In genomic region chr1:38009841-38010180, GRCh38 we compare ENCODE assay signal across 14 cellular contexts. TPM values are rescaled to one million over a fixed set of nuclear protein-coding genes. Genes with fewer than 3 reads are reported as not detected.
DNase-seq lines count a peak whose midpoint lies in the region; ATAC-seq and TF ChIP-seq lines count a peak whose summit lies in the region.
"Had no signal": no experiment of that assay in that cellular context is flagged by ENCODE, and none has a peak within 500 bp of the region (broad histone marks: within the 10 kb centered on the region; RNA-seq: fewer than 3 reads in every experiment).

No MANE protein-coding gene starts in this region.

- no peaks in the 10 kb centered on the region for H3K27me3 ChIP-seq in ACC112 (ENCODE audit: insufficient read depth, low read length)
- no peaks in the 10 kb centered on the region for H3K27me3 ChIP-seq in CD4-positive, alpha-beta T cell (ENCODE audit: control insufficient read depth, insufficient read depth, low read length)
- H3K27me3 ChIP-seq: left lung had no signal

- H3K9me3 Mint-ChIP-seq in CD4-positive, alpha-beta T cell = no peaks in the 10 kb centered on the region
- H3K9me3 Mint-ChIP-seq in activated T-helper 2 cell treated with anti-CD3 and anti-CD28 coated beads, Interferon-gamma antibody, Interleukin-2, Interleukin-4, amounts not matched to agents 10 μg/mL and 5 μg/mL and 100 μg/mL, durations not matched to agents 14 hours and 24 hours and 36 hours = no peaks in the 10 kb centered on the region
- H3K9me3 Mint-ChIP-seq in naive thymus-derived CD8-positive, alpha-beta T cell = no peaks in the 10 kb centered on the region

- no peaks in the 10 kb centered on the region for H3K36me3 ChIP-seq in ACC112 (ENCODE audit: insufficient read depth, low read length)

- ATAC-seq in CD4-positive, alpha-beta T cell (ENCODE audit: poor library complexity) = no peak
- ATAC-seq in naive thymus-derived CD8-positive, alpha-beta T cell = no peak
- ATAC-seq: left lung had no signal

- no peak overlapping the region for H3K4me3 Mint-ChIP-seq in CD4-positive, alpha-beta T cell
- H3K4me3 Mint-ChIP-seq in activated T-helper 2 cell treated with anti-CD3 and anti-CD28 coated beads, Interferon-gamma antibody, Interleukin-2, Interleukin-4, amounts not matched to agents 10 μg/mL and 5 μg/mL and 100 μg/mL, durations not matched to agents 14 hours and 24 hours and 36 hours (ENCODE audit: low read depth) = no peak overlapping the region
- peak overlapping the region in 2 of 10 donors; percentile 36 to 41 for H3K4me3 Mint-ChIP-seq in naive thymus-derived CD8-positive, alpha-beta T cell

- H3K36me3 Mint-ChIP-seq in CD4-positive, alpha-beta T cell (ENCODE audit: low read depth) = peaks cover 17% of the 10 kb centered on the region
- peaks cover 13% of the 10 kb centered on the region for H3K36me3 Mint-ChIP-seq in activated T-helper 2 cell treated with anti-CD3 and anti-CD28 coated beads, Interferon-gamma antibody, Interleukin-2, Interleukin-4, amounts not matched to agents 10 μg/mL and 5 μg/mL and 100 μg/mL, durations not matched to agents 14 hours and 24 hours and 36 hours (ENCODE audit: low read depth)
- H3K36me3 Mint-ChIP-seq in naive thymus-derived CD8-positive, alpha-beta T cell = no peaks in the 10 kb centered on the region

- peak overlapping the region; percentile 14 for H3K27ac Mint-ChIP-seq in CD4-positive, alpha-beta T cell
- peak overlapping the region; percentile 96 for H3K27ac Mint-ChIP-seq in activated T-helper 2 cell treated with anti-CD3 and anti-CD28 coated beads, Interferon-gamma antibody, Interleukin-2, Interleukin-4, amounts not matched to agents 10 μg/mL and 5 μg/mL and 100 μg/mL, durations not matched to agents 14 hours and 24 hours and 36 hours
- H3K27ac Mint-ChIP-seq in naive thymus-derived CD8-positive, alpha-beta T cell = peak overlapping the region; percentile 58 to 98 (median 85)

- intact Hi-C loops in CD4-positive, alpha-beta T cell (cut with DNase I, micrococcal nuclease) = loop anchor here (5.0 to 10.0 kb wide), 4 partner anchors 78 to 1565 kb away; partner anchors contain the start of genes CDCA8 (in 2 of the 2) and PABPC4 (in 1 of the 2)
- intact Hi-C loops in activated T-helper 2 cell treated with anti-CD3 and anti-CD28 coated beads, Interferon-gamma antibody, Interleukin-2, Interleukin-4, amounts not matched to agents 10 μg/mL and 5 μg/mL and 100 μg/mL, durations not matched to agents 14 hours and 24 hours and 36 hours (cut with micrococcal nuclease) = loop anchor here (1.0 to 5.0 kb wide), 3 partner anchors 18 to 198 kb away; partner anchors contain the start of gene SF3A3

- no peak for DNase-seq in CD4-positive, alpha-beta T cell
- no peak for DNase-seq in activated T-helper 2 cell treated with anti-CD3 and anti-CD28 coated beads, Interferon-gamma antibody, Interleukin-2, Interleukin-4, amounts not matched to agents 10 μg/mL and 5 μg/mL and 100 μg/mL, durations not matched to agents 14 hours and 24 hours and 36 hours (ENCODE audit: low spot score)
- no peak for DNase-seq in naive thymus-derived CD8-positive, alpha-beta T cell
- DNase-seq in NCI-H226 (no peak), DMS153 treated with DMSO at 0.1 percent for 48 hours (lab: John Stamatoyannopoulos, UW; ENCODE audit: unreplicated experiment) (no peak), SK-N-DZ (ENCODE audit: low spot score) (no peak), ACHN (no peak)
- DNase-seq: Calu3, caudate nucleus, left lung, substantia nigra, WERI-Rb-1 had no signal

- in situ Hi-C loops in ACHN (cut with HindIII; ENCODE audit: low pct_ligation_motif_present, low pct_unique_long_range_greater_than_20kb, low sequenced_read_pairs) = no loop called here

- H2AFZ ChIP-seq in ACC112 (ENCODE audit: low read length, unreplicated experiment) = no peak overlapping the region

- H3K9me3 ChIP-seq in CD4-positive, alpha-beta T cell (ENCODE audit: control insufficient read depth, low read length) = no peaks in the 10 kb centered on the region
- H3K9me3 ChIP-seq: left lung had no signal

- POLR2A ChIA-PET in CD4-positive, alpha-beta T cell (lab: Charles Lee) = no interaction called here
- POLR2A ChIA-PET in naive thymus-derived CD8-positive, alpha-beta T cell (lab: Charles Lee) = interaction anchor here (1.1 to 8.8 kb wide), 6 partner anchors 8 to 84 kb away, joined by 3 to 80 read pairs (median 3); partner anchors contain the start of gene SF3A3

- peaks cover 35% of the 10 kb centered on the region for H3K4me1 Mint-ChIP-seq in CD4-positive, alpha-beta T cell (ENCODE audit: low read depth)
- peaks cover 35% of the 10 kb centered on the region for H3K4me1 Mint-ChIP-seq in activated T-helper 2 cell treated with anti-CD3 and anti-CD28 coated beads, Interferon-gamma antibody, Interleukin-2, Interleukin-4, amounts not matched to agents 10 μg/mL and 5 μg/mL and 100 μg/mL, durations not matched to agents 14 hours and 24 hours and 36 hours (ENCODE audit: low read depth)
- H3K4me1 Mint-ChIP-seq in naive thymus-derived CD8-positive, alpha-beta T cell = peaks cover 20 to 63% (median 55%) of the 10 kb centered on the region in 4 donors

- no peak overlapping the region for H3K4me3 ChIP-seq in ACC112 (ENCODE audit: low read depth, low read length)
- H3K4me3 ChIP-seq: left lung had no signal

- no peak for TF ChIP-seq CTCF in CD4-positive, alpha-beta T cell (IDR thresholded peaks at IDR 0.05)

- CTCF ChIA-PET in CD4-positive, alpha-beta T cell (lab: Charles Lee) = interaction anchor here (1.0 kb wide), 1 partner anchor 19 kb away, joined by 4 read pairs; no protein-coding TSS in a partner anchor

- H3K79me2 ChIP-seq in ACC112 (ENCODE audit: control insufficient read depth, insufficient read depth, low read length, unreplicated experiment) = peaks cover 30% of the 10 kb centered on the region

- peaks cover 35% of the 10 kb centered on the region for H3K4me1 ChIP-seq in ACC112 (ENCODE audit: control insufficient read depth, insufficient read depth, low read length, unreplicated experiment)

- peak overlapping the region; percentile 82; the same call in 1 of the 2 replicates for H3K27ac ChIP-seq in ACC112 (ENCODE audit: low read depth, low read length)
- no peak overlapping the region for H3K27ac ChIP-seq in CD4-positive, alpha-beta T cell (ENCODE audit: low read depth, low read length)

- no peaks in the 10 kb centered on the region for H3K27me3 Mint-ChIP-seq in CD4-positive, alpha-beta T cell
- no peaks in the 10 kb centered on the region for H3K27me3 Mint-ChIP-seq in activated T-helper 2 cell treated with anti-CD3 and anti-CD28 coated beads, Interferon-gamma antibody, Interleukin-2, Interleukin-4, amounts not matched to agents 10 μg/mL and 5 μg/mL and 100 μg/mL, durations not matched to agents 14 hours and 24 hours and 36 hours (ENCODE audit: low read depth)
- H3K27me3 Mint-ChIP-seq in naive thymus-derived CD8-positive, alpha-beta T cell = no peaks in the 10 kb centered on the region

RNA-seq across cellular contexts. Expression of gene UTP11, which starts 2.7 kb away (rescaled TPM):
- 1 to 10 TPM; 8.7 to 9.4 TPM for total RNA-seq in CD4-positive, alpha-beta T cell
- total RNA-seq in activated T-helper 2 cell treated with anti-CD3 and anti-CD28 coated beads, Interferon-gamma antibody, Interleukin-2, Interleukin-4, amounts not matched to agents 10 μg/mL and 5 μg/mL and 100 μg/mL, durations not matched to agents 14 hours and 24 hours and 36 hours = 78.8 and 79.0 TPM in 2 replicates
- total RNA-seq in naive thymus-derived CD8-positive, alpha-beta T cell = 10 to 100 TPM; 14.2 to 17.3 TPM
- polyA plus RNA-seq in naive thymus-derived CD8-positive, alpha-beta T cell = 10 to 100 TPM; 16.6 to 21.4 (median 17.4) TPM
- polyA plus RNA-seq in SK-N-DZ (2014; cell fraction: cytosol; rRNA removed) = 95.0 and 95.5 TPM in 2 replicates
- 36.9 and 51.2 TPM in 2 replicates for polyA plus RNA-seq in SK-N-DZ (2014; cell fraction: nucleus; rRNA removed)

RNA-seq across cellular contexts. Expression of gene FHL3, which starts 4.5 kb away (rescaled TPM):
- 1 to 10 TPM; 3.4 to 3.7 TPM for total RNA-seq in CD4-positive, alpha-beta T cell
- 30.1 and 33.3 TPM in 2 replicates for total RNA-seq in activated T-helper 2 cell treated with anti-CD3 and anti-CD28 coated beads, Interferon-gamma antibody, Interleukin-2, Interleukin-4, amounts not matched to agents 10 μg/mL and 5 μg/mL and 100 μg/mL, durations not matched to agents 14 hours and 24 hours and 36 hours
- total RNA-seq in naive thymus-derived CD8-positive, alpha-beta T cell = 10 to 100 TPM; 11.0 to 11.4 TPM
- 10 to 100 TPM in 1 of 3 donors, 1 to 10 TPM in 2; 4.8 to 12.7 (median 8.1) TPM for polyA plus RNA-seq in naive thymus-derived CD8-positive, alpha-beta T cell
- polyA plus RNA-seq in SK-N-DZ (2014; cell fraction: cytosol; rRNA removed) = 8.5 and 9.1 TPM in 2 replicates
- 8.7 and 10.1 TPM in 2 replicates for polyA plus RNA-seq in SK-N-DZ (2014; cell fraction: nucleus; rRNA removed)

RNA-seq across cellular contexts. Expression of gene SF3A3, which starts 20.0 kb away (rescaled TPM):
- 10 to 100 TPM; 40.5 to 42.5 TPM for total RNA-seq in CD4-positive, alpha-beta T cell
- 105 and 112 TPM in 2 replicates for total RNA-seq in activated T-helper 2 cell treated with anti-CD3 and anti-CD28 coated beads, Interferon-gamma antibody, Interleukin-2, Interleukin-4, amounts not matched to agents 10 μg/mL and 5 μg/mL and 100 μg/mL, durations not matched to agents 14 hours and 24 hours and 36 hours
- 10 to 100 TPM; 67.0 to 72.0 TPM for total RNA-seq in naive thymus-derived CD8-positive, alpha-beta T cell
- polyA plus RNA-seq in naive thymus-derived CD8-positive, alpha-beta T cell = 100 to 1,000 TPM in 1 of 3 donors, 10 to 100 TPM in 2; 97.4 to 101 (median 98.1) TPM
- 104 and 138 TPM in 2 replicates for polyA plus RNA-seq in SK-N-DZ (2014; cell fraction: cytosol; rRNA removed)
- polyA plus RNA-seq in SK-N-DZ (2014; cell fraction: nucleus; rRNA removed) = 89.0 and 153 TPM in 2 replicates

RNA-seq across cellular contexts. Expression of gene POU3F1, which starts 36.8 kb away (rescaled TPM):
- total RNA-seq in CD4-positive, alpha-beta T cell = under 1 TPM; 0.22 to 0.27 TPM
- total RNA-seq in activated T-helper 2 cell treated with anti-CD3 and anti-CD28 coated beads, Interferon-gamma antibody, Interleukin-2, Interleukin-4, amounts not matched to agents 10 μg/mL and 5 μg/mL and 100 μg/mL, durations not matched to agents 14 hours and 24 hours and 36 hours = 0.32 and 0.48 TPM in 2 replicates
- under 1 TPM; 0.31 to 0.38 TPM for total RNA-seq in naive thymus-derived CD8-positive, alpha-beta T cell
- under 1 TPM in 1 of 3 donors, not detected in 2; 0.08 TPM for polyA plus RNA-seq in naive thymus-derived CD8-positive, alpha-beta T cell
- polyA plus RNA-seq in SK-N-DZ (2014; cell fraction: cytosol; rRNA removed) = 0.96 and 1.3 TPM in 2 replicates
- polyA plus RNA-seq in SK-N-DZ (2014; cell fraction: nucleus; rRNA removed) = 0.52 and 0.62 TPM in 2 replicates
- total RNA-seq: Calu3, left lung had no signal
- polyA plus RNA-seq: small intestine had no signal

Comparison
In these comparisons a context has a peak if more than half of its experiments do, and no peak if none do; other contexts are left out.
1. H3K27ac Mint-ChIP-seq: peak in every context shown above with its lines; median percentile 96 in activated T-helper 2 cell treated with anti-CD3 and anti-CD28 coated beads, Interferon-gamma antibody, Interleukin-2, Interleukin-4, amounts not matched to agents 10 μg/mL and 5 μg/mL and 100 μg/mL, durations not matched to agents 14 hours and 24 hours and 36 hours; 85 in naive thymus-derived CD8-positive, alpha-beta T cell; 14 in CD4-positive, alpha-beta T cell.